In genomic region chr11:6258571-6258998, GRCh38 we compare ENCODE assay signal across 7 cellular contexts. TPM values are rescaled to one million over a fixed set of nuclear protein-coding genes. Genes with fewer than 3 reads are reported as not detected.
DNase-seq lines count a peak whose midpoint lies in the region; ATAC-seq, FAIRE-seq and TF ChIP-seq lines count a peak whose summit lies in the region.
"Had no signal": no experiment of that assay in that cellular context is flagged by ENCODE, and none has a peak within 500 bp of the region (broad histone marks: within the 10 kb centered on the region; RNA-seq: fewer than 3 reads in every experiment).

No MANE protein-coding gene starts in this region.

- no peak for TF ChIP-seq EP300 in A549 (IDR thresholded peaks at IDR 0.05)

- no peaks in the 10 kb centered on the region; the same call in 2 of the 3 replicates for H3K9me3 ChIP-seq in A549
- H3K9me3 ChIP-seq in NT2/D1 (ENCODE audit: insufficient read depth, low read length), result no peaks in the 10 kb centered on the region
- H3K9me3 ChIP-seq in lower lobe of right lung, result no peaks in the 10 kb centered on the region

- peak in 1 of 2 experiments; percentile 39; a peak in 3 of 6 replicates for ATAC-seq in A549
- peak; percentile 23 to 41 for ATAC-seq in lower lobe of right lung
- ATAC-seq in HG03565 (IDR thresholded peaks at IDR 0.05; ENCODE audit: unreplicated experiment), result no peak
- no peak for ATAC-seq in GM19455 (IDR thresholded peaks at IDR 0.05; ENCODE audit: unreplicated experiment)

- no peak for TF ChIP-seq POLR2A in A549 (IDR thresholded peaks at IDR 0.05; ENCODE audit: low read length)

- H3K36me3 ChIP-seq in NT2/D1 (ENCODE audit: insufficient read depth, insufficient read length, low read length) (no peaks in the 10 kb centered on the region), lower lobe of right lung (no peaks in the 10 kb centered on the region)

- H3K27me3 ChIP-seq in NT2/D1 (ENCODE audit: insufficient read depth, insufficient read length) (peaks cover 49% of the 10 kb centered on the region), lower lobe of right lung (ENCODE audit: low read depth) (peaks cover 46% of the 10 kb centered on the region)

- WGBS in A549 (ENCODE audit: missing lambda C conversion rate), result 32% methylated on average over 15 of the region's 15 CpGs

- H3K4me2 ChIP-seq in A549, result peak overlapping the region; percentile 97

- no peak overlapping the region for H3K27ac ChIP-seq in A549
- H3K27ac ChIP-seq in lower lobe of right lung, result no peak overlapping the region

- TF ChIP-seq CTCF in A549 (IDR thresholded peaks at IDR 0.05), result no peak
- no peak for TF ChIP-seq CTCF in lower lobe of right lung (IDR thresholded peaks at IDR 0.05)

- TF ChIP-seq RAD21 in A549 (conservative IDR thresholded peaks at IDR 0.05 in 1 of 2, IDR thresholded peaks at IDR 0.05 in 1 of 2), result no peak

- H3K9ac ChIP-seq in NT2/D1 (ENCODE audit: insufficient read length, low read depth), result peak overlapping the region; percentile 58

- DNase-seq in A549 (ENCODE audit: low read depth in 1 of 2, low spot score in 1 of 2) (no peak), NT2/D1 (ENCODE audit: low read depth, low spot score) (no peak), lower lobe of right lung (no peak)
- DNase-seq in activated CD8-positive, alpha-beta memory T cell treated with anti-CD3 and anti-CD28 coated beads, Interleukin-2, amount 50 U/mL, for 4 hours, result no peak

- POLR2A ChIA-PET in A549 (lab: Yijun Ruan, JAX), result no interaction called here

- no peak for FAIRE-seq in A549 (lab: Jason Lieb, UNC)
- FAIRE-seq: RCC 7860 had no signal

- H3K4me1 ChIP-seq in A549, result no peaks in the 10 kb centered on the region; the same call in 2 of the 3 replicates
- peaks cover 4% of the 10 kb centered on the region for H3K4me1 ChIP-seq in NT2/D1 (ENCODE audit: insufficient read depth, insufficient read length)
- H3K4me1 ChIP-seq in lower lobe of right lung, result peaks cover 12% of the 10 kb centered on the region

- CTCF ChIA-PET in A549 (lab: Yijun Ruan, JAX), result interaction anchor here (0.9 to 3.1 kb wide), 3 partner anchors 7 to 104 kb away, joined by 3 to 18 read pairs (median 6); no protein-coding TSS in a partner anchor

- H3K4me3 ChIP-seq in A549, result peak overlapping the region; percentile 47
- H3K4me3 ChIP-seq in NT2/D1 (ENCODE audit: insufficient read length, low read depth), result peak overlapping the region; percentile 53
- peak overlapping the region; percentile 48 for H3K4me3 ChIP-seq in lower lobe of right lung

- intact Hi-C loops in lower lobe of right lung (cut with DNase I), result no loop called here

TF ChIP-seq in A549, 52 proteins besides CTCF, POLR2A, EP300 and RAD21:
- no peak for TF ChIP-seq RNF2 (IDR thresholded peaks at IDR 0.05; ENCODE audit: borderline replicate concordance, low read depth)
- TF ChIP-seq BHLHE40 (IDR thresholded peaks at IDR 0.05; ENCODE audit: low read depth, low read length), result no peak
- no peak for TF ChIP-seq FOSB (CRISPR knock-in tag; IDR thresholded peaks at IDR 0.05)
- TF ChIP-seq KDM1A (IDR thresholded peaks at IDR 0.05; ENCODE audit: low read depth), result no peak
- no peak for TF ChIP-seq MAFK (IDR thresholded peaks at IDR 0.05; ENCODE audit: partially characterized antibody)
- no peak for TF ChIP-seq RFX5 (IDR thresholded peaks at IDR 0.05)
- no peak for TF ChIP-seq CHD4 (IDR thresholded peaks at IDR 0.05; ENCODE audit: borderline replicate concordance)
- TF ChIP-seq EHF (CRISPR knock-in tag; IDR thresholded peaks at IDR 0.05), result no peak
- TF ChIP-seq ATOH8 (CRISPR knock-in tag; IDR thresholded peaks at IDR 0.05; ENCODE audit: low read depth), result no peak

RNA-seq across cellular contexts. Expression of gene CCKBR, which starts 1.1 kb away (rescaled TPM):
- not detected in 2 replicates for polyA plus RNA-seq in A549 (2011; rRNA removed)
- polyA plus RNA-seq in A549 (2012; cell fraction: cytosol; rRNA removed), result not detected in 2 replicates
- 0.07 TPM in 1 of 2 replicates, not detected in the other for polyA plus RNA-seq in A549 (2012; cell fraction: nucleus; rRNA removed)
- not detected in 3 replicates for polyA plus RNA-seq in A549 (2017; fragmentation: RNase III; extraction: RNeasy Plus Mini Kit Qiagen cat#74134 plus additional on column Dnase treatment)
- not detected in 2 replicates for polyA minus RNA-seq in A549 (2011; rRNA and poly(A)+ RNA removed)
- total RNA-seq in lower lobe of right lung, result not detected

RNA-seq across cellular contexts. Expression of gene CNGA4, which starts 19.7 kb away (rescaled TPM):
- polyA plus RNA-seq in A549 (2011; rRNA removed) (0.12 and 0.19 TPM in 2 replicates), A549 (2017; fragmentation: RNase III; extraction: RNeasy Plus Mini Kit Qiagen cat#74134 plus additional on column Dnase treatment) (0.10 to 0.12 TPM (median 0.11 TPM) in 3 replicates)
- 0.12 and 0.17 TPM in 2 replicates for polyA plus RNA-seq in A549 (2012; cell fraction: cytosol; rRNA removed)
- 0.23 and 0.32 TPM in 2 replicates for polyA plus RNA-seq in A549 (2012; cell fraction: nucleus; rRNA removed)
- polyA minus RNA-seq in A549 (2011; rRNA and poly(A)+ RNA removed), result 0.15 TPM in 1 of 2 replicates, not detected in the other
- 3.8 TPM for total RNA-seq in lower lobe of right lung

RNA-seq across cellular contexts. Expression of gene FHIP1B, which starts 24.1 kb away (rescaled TPM):
- polyA plus RNA-seq in A549 (2011; rRNA removed) (19.4 and 23.9 TPM in 2 replicates), A549 (2017; fragmentation: RNase III; extraction: RNeasy Plus Mini Kit Qiagen cat#74134 plus additional on column Dnase treatment) (12.6 to 14.3 TPM (median 13.9 TPM) in 3 replicates)
- 18.7 and 25.3 TPM in 2 replicates for polyA plus RNA-seq in A549 (2012; cell fraction: cytosol; rRNA removed)
- 97.5 and 108 TPM in 2 replicates for polyA plus RNA-seq in A549 (2012; cell fraction: nucleus; rRNA removed)
- polyA minus RNA-seq in A549 (2011; rRNA and poly(A)+ RNA removed), result 29.0 and 29.5 TPM in 2 replicates
- total RNA-seq in lower lobe of right lung, result 37.1 TPM

RNA-seq across cellular contexts. Expression of gene C11orf42, which starts 53.2 kb away (rescaled TPM):
- not detected in 2 replicates for polyA plus RNA-seq in A549 (2011; rRNA removed)
- polyA plus RNA-seq in A549 (2012; cell fraction: cytosol; rRNA removed), result not detected in 2 replicates
- polyA plus RNA-seq in A549 (2012; cell fraction: nucleus; rRNA removed), result not detected in 2 replicates
- not detected in 3 replicates for polyA plus RNA-seq in A549 (2017; fragmentation: RNase III; extraction: RNeasy Plus Mini Kit Qiagen cat#74134 plus additional on column Dnase treatment)
- polyA minus RNA-seq in A549 (2011; rRNA and poly(A)+ RNA removed), result not detected in 2 replicates
- total RNA-seq in lower lobe of right lung, result not detected

RNA-seq across cellular contexts. Expression of gene OR52W1, which starts 59.6 kb away (rescaled TPM):
- polyA plus RNA-seq in A549 (2011; rRNA removed) (not detected in 2 replicates), A549 (2017; fragmentation: RNase III; extraction: RNeasy Plus Mini Kit Qiagen cat#74134 plus additional on column Dnase treatment) (not detected in 3 replicates)
- polyA plus RNA-seq in A549 (2012; cell fraction: cytosol; rRNA removed), result not detected in 2 replicates
- polyA plus RNA-seq in A549 (2012; cell fraction: nucleus; rRNA removed), result not detected in 2 replicates
- polyA minus RNA-seq in A549 (2011; rRNA and poly(A)+ RNA removed), result not detected in 2 replicates
- total RNA-seq in lower lobe of right lung, result not detected

Comparison
In these comparisons a context has a peak if more than half of its experiments do, and no peak if none do; other contexts are left out.
1. ATAC-seq: peak in lower lobe of right lung (2 of 2); none in HG03565 (single experiment) and GM19455 (single experiment).
2. Peak in every context shown above with its lines, with median percentiles within 50 percentile points of each other: H3K4me3 ChIP-seq.